Comparison of ENCODE assay signal across 1 cellular context in genomic region chrX:120316587-120317283, GRCh38.
TF ChIP-seq lines count a peak whose summit lies in the region.

No MANE protein-coding gene starts in this region.

TF ChIP-seq in HepG2, 621 proteins besides CTCF, POLR2A, EP300 and RAD21:
- TF ChIP-seq NCOA1 (CRISPR knock-in tag; IDR thresholded peaks at IDR 0.05) (no peak), ZNF607 (CRISPR knock-in tag; IDR thresholded peaks at IDR 0.05; ENCODE audit: borderline replicate concordance) (no peak), SP5 (CRISPR knock-in tag; IDR thresholded peaks at IDR 0.05; ENCODE audit: borderline replicate concordance, low read depth) (no peak), ZFP90 (CRISPR knock-in tag; IDR thresholded peaks at IDR 0.05; ENCODE audit: borderline replicate concordance) (no peak), CREB1 (IDR thresholded peaks at IDR 0.05) (no peak), CREB1 (CRISPR knock-in tag; IDR thresholded peaks at IDR 0.05) (no peak), ATF2 (CRISPR knock-in tag; IDR thresholded peaks at IDR 0.05) (no peak), AHR (CRISPR knock-in tag; IDR thresholded peaks at IDR 0.05) (no peak), ZXDC (CRISPR knock-in tag; IDR thresholded peaks at IDR 0.05) (no peak), ZMYM2 (CRISPR knock-in tag; IDR thresholded peaks at IDR 0.05) (no peak), XBP1 (CRISPR knock-in tag; IDR thresholded peaks at IDR 0.05) (no peak), MTF2 (CRISPR knock-in tag; IDR thresholded peaks at IDR 0.05; ENCODE audit: borderline replicate concordance) (no peak), CENPT (CRISPR knock-in tag; IDR thresholded peaks at IDR 0.05; ENCODE audit: low read depth) (no peak), TRAFD1 (CRISPR knock-in tag; IDR thresholded peaks at IDR 0.05; ENCODE audit: borderline replicate concordance) (no peak), FOXC1 (CRISPR knock-in tag; IDR thresholded peaks at IDR 0.05; ENCODE audit: borderline replicate concordance) (no peak), ZBTB2 (CRISPR knock-in tag; IDR thresholded peaks at IDR 0.05; ENCODE audit: low read depth) (no peak), MAF1 (CRISPR knock-in tag; IDR thresholded peaks at IDR 0.05; ENCODE audit: borderline replicate concordance) (no peak), ZNF3 (CRISPR knock-in tag; IDR thresholded peaks at IDR 0.05) (no peak), MED1 (CRISPR knock-in tag; IDR thresholded peaks at IDR 0.05) (no peak)
- TF ChIP-seq, protein P1, sequence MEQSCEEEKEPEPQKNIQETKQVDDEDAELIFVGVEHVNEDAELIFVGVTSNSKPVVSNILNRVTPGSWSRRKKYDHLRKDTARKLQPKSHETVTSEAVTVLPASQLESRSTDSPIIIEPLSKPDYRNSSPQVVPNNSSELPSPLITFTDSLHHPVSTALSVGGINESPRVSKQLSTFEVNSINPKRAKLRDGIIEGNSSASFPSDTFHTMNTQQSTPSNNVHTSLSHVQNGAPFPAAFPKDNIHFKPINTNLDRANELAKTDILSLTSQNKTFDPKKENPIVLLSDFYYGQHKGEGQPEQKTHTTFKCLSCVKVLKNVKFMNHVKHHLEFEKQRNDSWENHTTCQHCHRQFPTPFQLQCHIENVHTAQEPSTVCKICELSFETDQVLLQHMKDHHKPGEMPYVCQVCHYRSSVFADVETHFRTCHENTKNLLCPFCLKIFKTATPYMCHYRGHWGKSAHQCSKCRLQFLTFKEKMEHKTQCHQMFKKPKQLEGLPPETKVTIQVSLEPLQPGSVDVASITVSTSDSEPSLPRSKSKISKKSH (CRISPR knock-in tag; IDR thresholded peaks at IDR 0.05; ENCODE audit: borderline replicate concordance) = no peak
- TF ChIP-seq, protein P2, sequence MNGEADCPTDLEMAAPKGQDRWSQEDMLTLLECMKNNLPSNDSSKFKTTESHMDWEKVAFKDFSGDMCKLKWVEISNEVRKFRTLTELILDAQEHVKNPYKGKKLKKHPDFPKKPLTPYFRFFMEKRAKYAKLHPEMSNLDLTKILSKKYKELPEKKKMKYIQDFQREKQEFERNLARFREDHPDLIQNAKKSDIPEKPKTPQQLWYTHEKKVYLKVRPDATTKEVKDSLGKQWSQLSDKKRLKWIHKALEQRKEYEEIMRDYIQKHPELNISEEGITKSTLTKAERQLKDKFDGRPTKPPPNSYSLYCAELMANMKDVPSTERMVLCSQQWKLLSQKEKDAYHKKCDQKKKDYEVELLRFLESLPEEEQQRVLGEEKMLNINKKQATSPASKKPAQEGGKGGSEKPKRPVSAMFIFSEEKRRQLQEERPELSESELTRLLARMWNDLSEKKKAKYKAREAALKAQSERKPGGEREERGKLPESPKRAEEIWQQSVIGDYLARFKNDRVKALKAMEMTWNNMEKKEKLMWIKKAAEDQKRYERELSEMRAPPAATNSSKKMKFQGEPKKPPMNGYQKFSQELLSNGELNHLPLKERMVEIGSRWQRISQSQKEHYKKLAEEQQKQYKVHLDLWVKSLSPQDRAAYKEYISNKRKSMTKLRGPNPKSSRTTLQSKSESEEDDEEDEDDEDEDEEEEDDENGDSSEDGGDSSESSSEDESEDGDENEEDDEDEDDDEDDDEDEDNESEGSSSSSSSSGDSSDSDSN (CRISPR knock-in tag; IDR thresholded peaks at IDR 0.05) = no peak
